16 cellular contexts compared by ENCODE assay signal in genomic region chr11:60195923-60196368, GRCh38. TPM values are rescaled to one million over a fixed set of nuclear protein-coding genes. Genes with fewer than 3 reads are reported as not detected.
DNase-seq lines count a peak whose midpoint lies in the region; ATAC-seq, FAIRE-seq and TF ChIP-seq lines count a peak whose summit lies in the region.
"Had no signal": no experiment of that assay in that cellular context is flagged by ENCODE, and none has a peak within 500 bp of the region (broad histone marks: within the 10 kb centered on the region; RNA-seq: fewer than 3 reads in every experiment).

No MANE protein-coding gene starts in this region.

- H3K36me3 Mint-ChIP-seq in activated CD4-positive, alpha-beta T cell treated with anti-CD3 and anti-CD28 coated beads for 36 hours (ENCODE audit: low read depth) = no peaks in the 10 kb centered on the region
- no peaks in the 10 kb centered on the region for H3K36me3 Mint-ChIP-seq in astrocyte (ENCODE audit: low read depth, unreplicated experiment)

- H3K9ac ChIP-seq in astrocyte (ENCODE audit: low read length) = no peak overlapping the region
- H3K9ac ChIP-seq: SK-N-SH had no signal

- no peak overlapping the region for H3K4me3 Mint-ChIP-seq in activated CD4-positive, alpha-beta T cell treated with anti-CD3 and anti-CD28 coated beads for 36 hours
- H3K4me3 Mint-ChIP-seq in astrocyte (ENCODE audit: unreplicated experiment) = no peak overlapping the region

- H3K9me3 Mint-ChIP-seq in activated CD4-positive, alpha-beta T cell treated with anti-CD3 and anti-CD28 coated beads for 36 hours (ENCODE audit: low read depth) = peaks cover 4% of the 10 kb centered on the region
- peaks cover 4% of the 10 kb centered on the region for H3K9me3 Mint-ChIP-seq in astrocyte (ENCODE audit: unreplicated experiment)

- H3K9me3 ChIP-seq in astrocyte (ENCODE audit: insufficient read depth, low read depth, low read length) = no peaks in the 10 kb centered on the region
- no peaks in the 10 kb centered on the region for H3K9me3 ChIP-seq in thymus (ENCODE audit: control insufficient read depth)
- H3K9me3 ChIP-seq in breast epithelium = no peaks in the 10 kb centered on the region
- H3K9me3 ChIP-seq: SK-N-SH had no signal

- POLR2A ChIA-PET in activated CD4-positive, alpha-beta T cell treated with anti-CD3 and anti-CD28 coated beads for 36 hours (lab: Charles Lee) = no interaction called here

- H3K4me1 Mint-ChIP-seq in activated CD4-positive, alpha-beta T cell treated with anti-CD3 and anti-CD28 coated beads for 36 hours = peaks cover 20% of the 10 kb centered on the region
- peaks cover 10% of the 10 kb centered on the region for H3K4me1 Mint-ChIP-seq in astrocyte (ENCODE audit: low read depth, unreplicated experiment)

- H3K27me3 ChIP-seq in astrocyte (ENCODE audit: insufficient read depth, low read length) (no peaks in the 10 kb centered on the region), thymus (ENCODE audit: control insufficient read depth, insufficient read depth) (no peaks in the 10 kb centered on the region), breast epithelium (no peaks in the 10 kb centered on the region)
- H3K27me3 ChIP-seq: heart right ventricle had no signal

- H3K27ac Mint-ChIP-seq in activated CD4-positive, alpha-beta T cell treated with anti-CD3 and anti-CD28 coated beads for 36 hours = no peak overlapping the region
- peak overlapping the region; percentile 83 for H3K27ac Mint-ChIP-seq in astrocyte (ENCODE audit: unreplicated experiment)

- H3K27ac ChIP-seq in astrocyte (ENCODE audit: low read depth, low read length) = no peak overlapping the region
- H3K27ac ChIP-seq in thymus (ENCODE audit: low read depth) = peak overlapping the region; percentile 31
- H3K27ac ChIP-seq in breast epithelium = no peak overlapping the region

- no peak overlapping the region for H3K4me3 ChIP-seq in astrocyte (ENCODE audit: insufficient read depth, low read depth, low read length)
- no peak overlapping the region for H3K4me3 ChIP-seq in thymus (ENCODE audit: low read length)
- H3K4me3 ChIP-seq in breast epithelium = no peak overlapping the region
- H3K4me3 ChIP-seq: heart right ventricle had no signal

- no peak for FAIRE-seq in astrocyte (lab: Jason Lieb, UNC)

- DNase-seq in activated CD4-positive, alpha-beta T cell treated with anti-CD3 and anti-CD28 coated beads for 36 hours = no peak
- no peak for DNase-seq in activated CD4-positive, alpha-beta T cell treated with anti-CD3 and anti-CD28 coated beads, Interleukin-2, amount 50 U/mL, for 4 hours
- no peak for DNase-seq in astrocyte (ENCODE audit: low read depth)
- no peak for DNase-seq in breast epithelium (ENCODE audit: low spot score in 2 of 2)
- DNase-seq in ACHN = no peak
- DNase-seq: activated CD4-positive, alpha-beta T cell treated with anti-CD3 and anti-CD28 coated beads, Interleukin-2, amount 50 U/mL, for 1 hour; effector CD8-positive, alpha-beta T cell; EL; heart right ventricle; NCI-H226; SK-N-SH had no signal

- no peaks in the 10 kb centered on the region for H4K20me1 ChIP-seq in astrocyte (ENCODE audit: insufficient read depth, low read length)

- WGBS in thymus = 77% methylated on average over 4 of the region's 4 CpGs

- H3K36me3 ChIP-seq in astrocyte (ENCODE audit: insufficient read depth, low read length) (no peaks in the 10 kb centered on the region), thymus (ENCODE audit: control insufficient read depth, insufficient read depth) (no peaks in the 10 kb centered on the region), breast epithelium (no peaks in the 10 kb centered on the region)
- H3K36me3 ChIP-seq: heart right ventricle had no signal

- no peaks in the 10 kb centered on the region for H3K79me2 ChIP-seq in astrocyte (ENCODE audit: insufficient read depth, low read length)

- no peak overlapping the region for H3K4me2 ChIP-seq in astrocyte (ENCODE audit: low read length)
- H3K4me2 ChIP-seq: SK-N-SH had no signal

- H2AFZ ChIP-seq in astrocyte (ENCODE audit: low read depth, low read length) = no peak overlapping the region

- no peak for TF ChIP-seq POLR2A in breast epithelium (IDR thresholded peaks at IDR 0.05)

- peaks cover 19% of the 10 kb centered on the region for H3K27me3 Mint-ChIP-seq in activated CD4-positive, alpha-beta T cell treated with anti-CD3 and anti-CD28 coated beads for 36 hours
- no peaks in the 10 kb centered on the region for H3K27me3 Mint-ChIP-seq in astrocyte (ENCODE audit: low read depth, unreplicated experiment)

- peak; percentile 23 for ATAC-seq in activated CD4-positive, alpha-beta T cell treated with anti-CD3 and anti-CD28 coated beads for 36 hours
- ATAC-seq in HG02870 (IDR thresholded peaks at IDR 0.05; ENCODE audit: unreplicated experiment) = peak; percentile 69
- no peak for ATAC-seq in HG03469 (IDR thresholded peaks at IDR 0.05; ENCODE audit: unreplicated experiment)

- in situ Hi-C loops in ACHN (cut with HindIII; ENCODE audit: low pct_ligation_motif_present, low pct_unique_long_range_greater_than_20kb, low sequenced_read_pairs) = no loop called here

- TF ChIP-seq CTCF in astrocyte (IDR thresholded peaks at IDR 0.05; ENCODE audit: insufficient read depth, low read depth, low read length) (no peak), breast epithelium (IDR thresholded peaks at IDR 0.05) (no peak)

- intact Hi-C loops in activated CD4-positive, alpha-beta T cell treated with anti-CD3 and anti-CD28 coated beads for 36 hours (cut with DNase I, micrococcal nuclease) = loop anchor here in 1 of 2 experiments (10.0 kb wide), 1 partner anchor 371 kb away; no protein-coding TSS in a partner anchor
- intact Hi-C loops in breast epithelium (cut with DNase I; ENCODE audit: low total_unique reads) = no loop called here

- H3K4me1 ChIP-seq in astrocyte (ENCODE audit: insufficient read depth, low read length) (no peaks in the 10 kb centered on the region), thymus (ENCODE audit: control insufficient read depth, insufficient read depth, low read length) (no peaks in the 10 kb centered on the region), breast epithelium (no peaks in the 10 kb centered on the region)

- CTCF ChIA-PET in activated CD4-positive, alpha-beta T cell treated with anti-CD3 and anti-CD28 coated beads for 36 hours (lab: Charles Lee) = interaction anchor here (0.7 to 1.4 kb wide), 3 partner anchors 30 to 373 kb away, joined by 3 read pairs; no protein-coding TSS in a partner anchor

RNA-seq across cellular contexts. Expression of gene MS4A6A, which starts 13.1 kb away (rescaled TPM):
- total RNA-seq in activated CD4-positive, alpha-beta T cell treated with anti-CD3 and anti-CD28 coated beads for 36 hours = not detected
- total RNA-seq in astrocyte = not detected in 2 replicates
- polyA plus RNA-seq in thymus = 174 TPM
- 100 to 1,000 TPM in 1 of 3 donors, 10 to 100 TPM in 2; 35.1 to 341 (median 68.9) TPM for total RNA-seq in breast epithelium
- total RNA-seq: lung microvascular endothelial cell, renal cortical epithelial cell had no signal
- polyA plus RNA-seq: SK-N-SH had no signal

RNA-seq across cellular contexts. Expression of gene MS4A4E, which starts 47.0 kb away (rescaled TPM):
- not detected for total RNA-seq in activated CD4-positive, alpha-beta T cell treated with anti-CD3 and anti-CD28 coated beads for 36 hours
- total RNA-seq in astrocyte = not detected in 2 replicates
- polyA plus RNA-seq in thymus = 1.9 TPM
- 10 to 100 TPM in 1 of 3 donors, 1 to 10 TPM in 1, under 1 TPM in 1; 0.66 to 14.9 (median 1.5) TPM for total RNA-seq in breast epithelium
- total RNA-seq: lung microvascular endothelial cell, renal cortical epithelial cell had no signal
- polyA plus RNA-seq: SK-N-SH had no signal

Comparison
In these comparisons a context has a peak if more than half of its experiments do, and no peak if none do; other contexts are left out.
1. RNA of gene MS4A6A, which starts 13.1 kb away (total RNA-seq): 35.1 to 341 TPM in breast epithelium; not detected in activated CD4-positive, alpha-beta T cell treated with anti-CD3 and anti-CD28 coated beads for 36 hours and not detected in astrocyte; every median in the first group is over 10 times any median in the second.